In the genomic region with DNA sequence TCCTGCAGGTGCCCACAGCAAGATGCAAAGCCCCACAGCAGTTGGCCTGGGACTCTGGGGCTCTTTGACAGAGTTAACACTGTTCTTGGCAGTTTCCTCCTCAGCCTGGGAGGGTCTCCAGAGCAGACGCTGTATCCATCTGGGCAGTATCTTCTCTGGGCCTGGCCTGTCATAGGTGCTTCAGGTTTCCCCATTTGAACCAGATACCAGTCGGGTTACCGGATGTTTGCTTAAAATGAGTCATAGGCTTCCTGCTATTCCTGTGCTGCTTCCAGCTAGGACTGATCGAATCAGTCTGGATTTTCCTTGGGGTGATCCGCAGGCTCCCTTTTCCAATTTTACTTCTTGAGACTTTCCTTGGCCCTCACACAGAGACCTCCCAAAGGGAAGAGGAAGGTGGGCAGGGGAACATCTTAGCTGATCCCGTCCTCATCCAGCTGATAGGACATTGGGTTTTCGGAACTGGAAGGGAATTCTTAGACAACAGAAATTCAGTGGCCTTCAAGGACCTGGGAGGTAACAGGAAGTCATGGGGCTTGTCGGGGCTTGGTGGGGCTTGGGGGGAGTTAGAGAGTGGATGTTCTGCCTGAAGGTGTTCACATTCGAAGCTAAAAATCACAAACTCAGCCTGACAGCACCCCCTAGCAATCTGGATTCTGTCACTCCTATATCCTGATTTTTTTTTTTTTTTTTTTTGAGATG, we compare ENCODE assay signal across 8 cellular contexts. TPM values are rescaled to one million over a fixed set of nuclear protein-coding genes. Genes with fewer than 3 reads are reported as not detected.
DNase-seq lines count a peak whose midpoint lies in the region; ATAC-seq and TF ChIP-seq lines count a peak whose summit lies in the region.

No MANE protein-coding gene starts in this region.

- no peaks in the 10 kb centered on the region for H3K27me3 Mint-ChIP-seq in activated CD4-positive, alpha-beta memory T cell treated with anti-CD3 and anti-CD28 coated beads for 36 hours
- H3K27me3 Mint-ChIP-seq in stimulated activated memory B cell treated with anti-CD40 and anti-IgM and Interleukin-4, amounts not matched to agents 10 μg/mL and 1 μg/mL and 100 μg/mL, for 72 hours: no peaks in the 10 kb centered on the region

- DNase-seq in A172 (ENCODE audit: low spot score): peak; percentile 84
- DNase-seq in HFF-Myc (ENCODE audit: extremely low read depth, low read depth): peak; percentile 78
- no peak for DNase-seq in activated CD4-positive, alpha-beta memory T cell treated with anti-CD3 and anti-CD28 coated beads for 36 hours
- DNase-seq in hepatic stellate cell (ENCODE audit: low spot score): peak; percentile 79
- DNase-seq in stimulated activated naive CD4-positive, alpha-beta T cell (lab: John Stamatoyannopoulos, UW): no peak
- DNase-seq in RPMI8226: no peak

- peak overlapping the region; percentile 14 for H3K4me3 Mint-ChIP-seq in activated CD4-positive, alpha-beta memory T cell treated with anti-CD3 and anti-CD28 coated beads for 36 hours
- H3K4me3 Mint-ChIP-seq in stimulated activated memory B cell treated with anti-CD40 and anti-IgM and Interleukin-4, amounts not matched to agents 10 μg/mL and 1 μg/mL and 100 μg/mL, for 72 hours: peak overlapping the region; percentile 49

- TF ChIP-seq CTCF in HFF-Myc (IDR thresholded peaks at IDR 0.05; ENCODE audit: low read depth, low read length, missing control alignments): no peak

- no peak for ATAC-seq in stimulated activated memory B cell treated with anti-CD40 and anti-IgM and Interleukin-4, amounts not matched to agents 10 μg/mL and 1 μg/mL and 100 μg/mL, for 72 hours
- no peak for ATAC-seq in GM18505 (IDR thresholded peaks at IDR 0.05; ENCODE audit: unreplicated experiment)

- H3K4me3 ChIP-seq in HFF-Myc (replicated peaks; ENCODE audit: low read depth, low read length): peak overlapping the region; percentile 18; the same call in 1 of the 2 replicates

- TF ChIP-seq POLR2A in GM18505 (IDR thresholded peaks at IDR 0.05; ENCODE audit: borderline replicate concordance, extremely low read depth, insufficient read depth, insufficient read length): no peak

- H3K9me3 Mint-ChIP-seq in activated CD4-positive, alpha-beta memory T cell treated with anti-CD3 and anti-CD28 coated beads for 36 hours: no peaks in the 10 kb centered on the region
- H3K9me3 Mint-ChIP-seq in stimulated activated memory B cell treated with anti-CD40 and anti-IgM and Interleukin-4, amounts not matched to agents 10 μg/mL and 1 μg/mL and 100 μg/mL, for 72 hours: no peaks in the 10 kb centered on the region

- CTCF ChIA-PET in activated CD4-positive, alpha-beta memory T cell treated with anti-CD3 and anti-CD28 coated beads for 36 hours (lab: Charles Lee): interaction anchor here (1.0 to 3.6 kb wide), 2 partner anchors 13 to 16 kb away, joined by 4 to 24 read pairs; partner anchors contain the start of gene ZC3H7B

- POLR2A ChIA-PET in activated CD4-positive, alpha-beta memory T cell treated with anti-CD3 and anti-CD28 coated beads for 36 hours (lab: Charles Lee): interaction anchor here (0.6 to 1.2 kb wide), 2 partner anchors 10 to 13 kb away, joined by 4 read pairs; partner anchors contain the start of gene ZC3H7B

- intact Hi-C loops in activated CD4-positive, alpha-beta memory T cell treated with anti-CD3 and anti-CD28 coated beads for 36 hours (cut with micrococcal nuclease): loop anchor here (5.0 to 10.0 kb wide), 4 partner anchors 81 to 566 kb away; partner anchors contain the start of genes DESI1, L3MBTL2, ST13 and XPNPEP3

- H3K4me1 Mint-ChIP-seq in activated CD4-positive, alpha-beta memory T cell treated with anti-CD3 and anti-CD28 coated beads for 36 hours (ENCODE audit: low read depth): peaks cover 14% of the 10 kb centered on the region
- peaks cover 11% of the 10 kb centered on the region for H3K4me1 Mint-ChIP-seq in stimulated activated memory B cell treated with anti-CD40 and anti-IgM and Interleukin-4, amounts not matched to agents 10 μg/mL and 1 μg/mL and 100 μg/mL, for 72 hours

- peak overlapping the region; percentile 50 for H3K27ac Mint-ChIP-seq in activated CD4-positive, alpha-beta memory T cell treated with anti-CD3 and anti-CD28 coated beads for 36 hours
- H3K27ac Mint-ChIP-seq in stimulated activated memory B cell treated with anti-CD40 and anti-IgM and Interleukin-4, amounts not matched to agents 10 μg/mL and 1 μg/mL and 100 μg/mL, for 72 hours: peak overlapping the region; percentile 45

- H3K36me3 Mint-ChIP-seq in activated CD4-positive, alpha-beta memory T cell treated with anti-CD3 and anti-CD28 coated beads for 36 hours: peaks cover 14% of the 10 kb centered on the region
- H3K36me3 Mint-ChIP-seq in stimulated activated memory B cell treated with anti-CD40 and anti-IgM and Interleukin-4, amounts not matched to agents 10 μg/mL and 1 μg/mL and 100 μg/mL, for 72 hours: peaks cover 4% of the 10 kb centered on the region

RNA-seq across cellular contexts. Expression of gene RANGAP1, which starts 2.4 kb away (rescaled TPM):
- 95.7 and 100 TPM in 2 replicates for total RNA-seq in A172 (2014; rRNA removed; shearing (Covaris generic))
- total RNA-seq in activated CD4-positive, alpha-beta memory T cell treated with anti-CD3 and anti-CD28 coated beads for 36 hours: 100 to 1,000 TPM; 154 to 156 TPM

RNA-seq across cellular contexts. Expression of gene ZC3H7B, which starts 12.9 kb away (rescaled TPM):
- total RNA-seq in A172 (2014; rRNA removed; shearing (Covaris generic)): 26.9 and 31.1 TPM in 2 replicates
- total RNA-seq in activated CD4-positive, alpha-beta memory T cell treated with anti-CD3 and anti-CD28 coated beads for 36 hours: 10 to 100 TPM; 37.7 to 39.3 TPM

RNA-seq across cellular contexts. Expression of gene CHADL, which starts 47.7 kb away (rescaled TPM):
- 0.53 TPM in 1 of 2 replicates, not detected in the other for total RNA-seq in A172 (2014; rRNA removed; shearing (Covaris generic))
- total RNA-seq in activated CD4-positive, alpha-beta memory T cell treated with anti-CD3 and anti-CD28 coated beads for 36 hours: under 1 TPM; 0.12 to 0.21 TPM

Comparison
In these comparisons a context has a peak if more than half of its experiments do, and no peak if none do; other contexts are left out.
1. DNase-seq: peak in A172 (single experiment), HFF-Myc (single experiment) and hepatic stellate cell (single experiment); none in activated CD4-positive, alpha-beta memory T cell treated with anti-CD3 and anti-CD28 coated beads for 36 hours (single experiment), stimulated activated naive CD4-positive, alpha-beta T cell (0 of 6) and RPMI8226 (single experiment).